8 cellular contexts compared by ENCODE assay signal in genomic region chr2:3379647-3380534, GRCh38. TPM values are rescaled to one million over a fixed set of nuclear protein-coding genes. Genes with fewer than 3 reads are reported as not detected.
A peak's percentile ranks its signal among the peaks of the same experiment; 100 is the strongest.
DNase-seq lines count a peak whose midpoint lies in the region; ATAC-seq and TF ChIP-seq lines count a peak whose summit lies in the region.

TSS of gene TRAPPC12 (plus strand) at chr2:3379694. CDS start at chr2:3387624, 7,930 bp downstream.

- H3K27me3 ChIP-seq in GM23338 (ENCODE audit: insufficient read depth): no peaks in the 10 kb centered on the region

- CTCF ChIA-PET in activated naive CD4-positive, alpha-beta T cell treated with anti-CD3 and anti-CD28 coated beads for 36 hours (lab: Charles Lee): interaction anchor here (0.6 to 0.8 kb wide), 3 partner anchors 63 to 194 kb away, joined by 3 to 4 read pairs (median 4); no protein-coding TSS in a partner anchor

- no peaks in the 10 kb centered on the region; the same call in 2 of the 3 replicates for H3K9me3 Mint-ChIP-seq in GM23338
- no peaks in the 10 kb centered on the region for H3K9me3 Mint-ChIP-seq in activated naive CD4-positive, alpha-beta T cell treated with anti-CD3 and anti-CD28 coated beads for 36 hours

- peaks cover 6% of the 10 kb centered on the region for H3K27me3 Mint-ChIP-seq in GM23338 (ENCODE audit: insufficient read depth, low read depth, poor library complexity)
- H3K27me3 Mint-ChIP-seq in activated naive CD4-positive, alpha-beta T cell treated with anti-CD3 and anti-CD28 coated beads for 36 hours (ENCODE audit: low read depth): no peaks in the 10 kb centered on the region

- ATAC-seq in GM23338: peak; percentile 84

- H3K4me1 ChIP-seq in GM23338 (ENCODE audit: insufficient read depth): peaks cover 17% of the 10 kb centered on the region

- H3K4me2 ChIP-seq in GM23338: peak within 1 kb of the TSS; percentile 97

- peak within 1 kb of the TSS; percentile 96 for H3K4me3 Mint-ChIP-seq in GM23338
- peak within 1 kb of the TSS; percentile 97 for H3K4me3 Mint-ChIP-seq in activated naive CD4-positive, alpha-beta T cell treated with anti-CD3 and anti-CD28 coated beads for 36 hours

- H2AFZ ChIP-seq in GM23338: peak within 1 kb of the TSS; percentile 97

- 0 out of 2 replicates have a peak, but pooled peaks cover 5% of the 10 kb centered on the region for H4K20me1 ChIP-seq in GM23338 (replicated peaks; ENCODE audit: insufficient read depth)

- in situ Hi-C loops in SK-MEL-5 (cut with HindIII; ENCODE audit: low pct_unique_long_range_greater_than_20kb, low sequenced_read_pairs): no loop called here

- H3F3A ChIP-seq in GM23338 (replicated peaks; ENCODE audit: low read depth): peaks cover 3% of the 10 kb centered on the region

- peaks cover 64% of the 10 kb centered on the region for H3K79me2 ChIP-seq in GM23338 (replicated peaks; ENCODE audit: insufficient read depth)

- H3K27ac ChIP-seq in GM23338 (ENCODE audit: low read depth): peak within 1 kb of the TSS; percentile 90
- H3K27ac ChIP-seq in temporal lobe (ENCODE audit: low read depth, low read length): peak within 1 kb of the TSS; percentile 86

- H3K4me3 ChIP-seq in GM23338: peak within 1 kb of the TSS; percentile 98

- peak within 1 kb of the TSS; percentile 92 for H3K27ac Mint-ChIP-seq in GM23338
- H3K27ac Mint-ChIP-seq in activated naive CD4-positive, alpha-beta T cell treated with anti-CD3 and anti-CD28 coated beads for 36 hours: peak within 1 kb of the TSS; percentile 94

- intact Hi-C loops in activated naive CD4-positive, alpha-beta T cell treated with anti-CD3 and anti-CD28 coated beads for 36 hours (cut with micrococcal nuclease): loop anchor here (1.0 kb wide), 2 partner anchors 139 to 734 kb away; partner anchors contain the start of gene ADI1

- DNase-seq in GDM1 (lab: John Stamatoyannopoulos, UW) (peak; percentile 86), GM23338 (ENCODE audit: low spot score) (peak; percentile 96), SK-MEL-5 (ENCODE audit: low read depth, low spot score) (peak; percentile 91), germinal center (ENCODE audit: low spot score) (peak; percentile 89), occipital lobe (lab: John Stamatoyannopoulos, UW) (peak; percentile 86)
- peak; percentile 93 for DNase-seq in activated naive CD4-positive, alpha-beta T cell treated with anti-CD3 and anti-CD28 coated beads for 36 hours

- H3K4me1 Mint-ChIP-seq in GM23338: peaks cover 24% of the 10 kb centered on the region
- peaks cover 49% of the 10 kb centered on the region for H3K4me1 Mint-ChIP-seq in activated naive CD4-positive, alpha-beta T cell treated with anti-CD3 and anti-CD28 coated beads for 36 hours (ENCODE audit: low read depth)

- H3K9me2 ChIP-seq in GM23338 (ENCODE audit: insufficient read depth): 0 out of 2 replicates have a peak, but pooled peaks cover 3% of the 10 kb centered on the region

- peaks cover 13% of the 10 kb centered on the region for H3K36me3 Mint-ChIP-seq in GM23338 (ENCODE audit: low read depth)
- peaks cover 15% of the 10 kb centered on the region for H3K36me3 Mint-ChIP-seq in activated naive CD4-positive, alpha-beta T cell treated with anti-CD3 and anti-CD28 coated beads for 36 hours (ENCODE audit: low read depth)

- no peaks in the 10 kb centered on the region for H3K36me3 ChIP-seq in GM23338 (ENCODE audit: insufficient read depth)

- TF ChIP-seq CTCF in GM23338 (conservative IDR thresholded peaks at IDR 0.05; ENCODE audit: low read depth in 2 of 2) (peak; percentile 43 to 56), LNCAP (IDR thresholded peaks at IDR 0.05) (peak; percentile 45)

TF ChIP-seq in GM23338, 12 proteins besides CTCF, POLR2A, EP300 and RAD21:
- peak; percentile 70 for TF ChIP-seq CREB1 (CRISPR knock-in tag; IDR thresholded peaks at IDR 0.05; ENCODE audit: low read depth)
- TF ChIP-seq POLR2AphosphoS5 (IDR thresholded peaks at IDR 0.05; ENCODE audit: low read depth): peak; percentile 97
- no peak for TF ChIP-seq EZH2phosphoT487 (IDR thresholded peaks at IDR 0.05; ENCODE audit: unreplicated experiment)
- peak; percentile 70 for TF ChIP-seq ETS1 (IDR thresholded peaks at IDR 0.05)
- TF ChIP-seq STAT1 (IDR thresholded peaks at IDR 0.05; ENCODE audit: unreplicated experiment): no peak

RNA-seq across cellular contexts. Expression of gene TRAPPC12, which starts in this region (rescaled TPM):
- 50.8 and 57.7 TPM in 2 replicates for total RNA-seq in GM23338 (2014; rRNA removed; shearing (Covaris generic))
- polyA plus RNA-seq in GM23338 (2016; fragmentation: Nextera tagmentation; extraction: Ambion mirVana): 48.9 and 54.9 TPM in 2 replicates
- 34.8 and 42.8 TPM in 2 replicates for total RNA-seq in SK-MEL-5 (2014; rRNA removed; shearing (Covaris generic))
- 50.4 and 57.9 TPM in 2 replicates for polyA plus RNA-seq in SK-MEL-5 (2015; cell fraction: cytosol; rRNA removed)
- polyA plus RNA-seq in SK-MEL-5 (2015; cell fraction: nucleus; rRNA removed): 71.2 and 103 TPM in 2 replicates
- 10 to 100 TPM; 44.3 to 45.8 TPM for total RNA-seq in activated naive CD4-positive, alpha-beta T cell treated with anti-CD3 and anti-CD28 coated beads for 36 hours
- total RNA-seq in occipital lobe (61.8 TPM), temporal lobe (46.5 TPM)

Comparison
In these comparisons a context has a peak if more than half of its experiments do, and no peak if none do; other contexts are left out.
1. Peak in every context shown above with its lines: DNase-seq, ATAC-seq, H3K4me3 ChIP-seq and H3K27ac ChIP-seq.